12 cellular contexts compared by ENCODE assay signal in the genomic region with DNA sequence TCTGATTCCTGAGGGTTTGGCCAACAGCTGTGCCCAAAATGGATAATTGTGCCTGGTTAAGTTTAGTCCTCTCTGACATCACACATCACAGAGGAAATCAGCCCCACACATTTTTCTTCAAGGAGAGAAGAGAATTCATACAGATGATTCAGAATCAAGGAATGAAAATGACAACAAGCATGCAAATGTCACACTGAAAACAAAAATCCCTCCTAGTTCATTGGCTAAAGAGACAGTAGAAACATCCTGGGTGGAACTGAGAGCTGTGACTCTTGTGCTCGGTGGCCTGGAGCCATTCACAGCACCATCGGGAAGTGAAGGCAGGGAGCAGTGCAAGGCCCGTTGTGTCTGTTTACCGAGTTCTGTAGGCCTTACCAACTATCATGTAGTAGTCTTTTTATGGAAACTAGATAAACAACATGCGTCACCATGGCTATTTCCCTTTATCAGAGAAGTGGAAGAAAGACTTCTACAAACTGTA.
A peak's percentile ranks its signal among the peaks of the same experiment; 100 is the strongest.
DNase-seq lines count a peak whose midpoint lies in the region; ATAC-seq and TF ChIP-seq lines count a peak whose summit lies in the region.
"Had no signal": no experiment of that assay in that cellular context is flagged by ENCODE, and none has a peak within 500 bp of the region (broad histone marks: within the 10 kb centered on the region; RNA-seq: fewer than 3 reads in every experiment).

No MANE protein-coding gene starts in this region.

- H3K18ac ChIP-seq in neuronal stem cell (ENCODE audit: low read length): no peak overlapping the region

- no peaks in the 10 kb centered on the region for H3K27me3 ChIP-seq in neuronal stem cell (ENCODE audit: control insufficient read depth in 3 of 3, insufficient read depth in 3 of 3, low read depth in 1 of 3, low read length in 3 of 3)

- H3K4ac ChIP-seq in neuronal stem cell (ENCODE audit: low read length): no peak overlapping the region

- H2BK5ac ChIP-seq in neuronal stem cell (ENCODE audit: low read length): no peak overlapping the region

- DNase-seq in AG08395 (ENCODE audit: low spot score): peak; percentile 81
- DNase-seq in NCI-H226: peak; percentile 52
- DNase-seq in coronary artery (ENCODE audit: low spot score): peak; percentile 83
- no peak for DNase-seq in mesothelial cell of epicardium (ENCODE audit: low spot score in 2 of 2, unreplicated experiment in 2 of 2)
- DNase-seq in activated CD4-positive, alpha-beta T cell treated with anti-CD3 and anti-CD28 coated beads, Interleukin-2, amount 50 U/mL, for 1 hour: no peak
- no peak for DNase-seq in neuronal stem cell (ENCODE audit: low spot score)
- DNase-seq: activated B cell treated with CpG ODN at 0.5 μM for 24 hours; CD4-positive, CD25-positive, alpha-beta regulatory T cell; natural killer cell; NCI-H526 treated with DMSO at 0.1 percent for 48 hours had no signal

- H2BK15ac ChIP-seq in neuronal stem cell (ENCODE audit: low read length): no peak overlapping the region

- H3K27ac ChIP-seq in coronary artery (peak overlapping the region; percentile 68 to 85), neuronal stem cell (replicated peaks; ENCODE audit: low read length) (no peak overlapping the region)

- no peaks in the 10 kb centered on the region for H3K9me3 ChIP-seq in neuronal stem cell (replicated peaks in 1 of 2; ENCODE audit: control insufficient read depth in 2 of 2, insufficient read depth in 1 of 2, low read depth in 1 of 2, low read length in 2 of 2)

- no peak overlapping the region for H3K23ac ChIP-seq in neuronal stem cell (ENCODE audit: low read depth, low read length, poor library complexity)

- no peaks in the 10 kb centered on the region for H3K79me1 ChIP-seq in neuronal stem cell (ENCODE audit: low read depth, low read length)

- H3K27ac Mint-ChIP-seq in mesothelial cell of epicardium: peak overlapping the region; percentile 49
- H3K27ac Mint-ChIP-seq: activated B cell treated with CpG ODN at 0.5 μM for 24 hours; CD4-positive, CD25-positive, alpha-beta regulatory T cell; natural killer cell had no signal

- no peak overlapping the region for H2BK120ac ChIP-seq in neuronal stem cell (ENCODE audit: low read depth, low read length)

- peak overlapping the region; percentile 25 for H3K4me3 ChIP-seq in coronary artery
- no peak overlapping the region for H3K4me3 ChIP-seq in neuronal stem cell (ENCODE audit: low read length in 2 of 2)

- no peak overlapping the region for H4K91ac ChIP-seq in neuronal stem cell (ENCODE audit: low read depth, low read length, poor library complexity)

- no peak overlapping the region for H3K4me3 Mint-ChIP-seq in mesothelial cell of epicardium
- H3K4me3 Mint-ChIP-seq: activated B cell treated with CpG ODN at 0.5 μM for 24 hours; CD4-positive, CD25-positive, alpha-beta regulatory T cell; natural killer cell had no signal

- H3K27me3 Mint-ChIP-seq in mesothelial cell of epicardium (ENCODE audit: low read depth): no peaks in the 10 kb centered on the region
- H3K27me3 Mint-ChIP-seq: activated B cell treated with CpG ODN at 0.5 μM for 24 hours; CD4-positive, CD25-positive, alpha-beta regulatory T cell had no signal

- no peaks in the 10 kb centered on the region for H3K36me3 ChIP-seq in neuronal stem cell (replicated peaks in 1 of 2; ENCODE audit: control insufficient read depth in 2 of 2, insufficient read depth in 2 of 2, low read length in 2 of 2)

- H3K4me1 ChIP-seq in neuronal stem cell (ENCODE audit: control insufficient read depth in 2 of 2, insufficient read depth in 1 of 2, low read depth in 1 of 2, low read length in 2 of 2): no peaks in the 10 kb centered on the region

- no peak overlapping the region for H3K14ac ChIP-seq in neuronal stem cell (ENCODE audit: low read length)

- no peak overlapping the region for H3K4me2 ChIP-seq in neuronal stem cell (ENCODE audit: insufficient read depth, low read length, poor library complexity, severe bottlenecking)

- no CpG with 5 or more reads among the region's 5 CpGs for WGBS in neuronal stem cell (ENCODE audit: extremely low coverage in 2 of 2, insufficient read length in 2 of 2, insufficient replicate concordance in 1 of 2), 2 donors

- no peak overlapping the region for H2BK12ac ChIP-seq in neuronal stem cell (ENCODE audit: low read length)

- peaks cover 13% of the 10 kb centered on the region for H3K4me1 Mint-ChIP-seq in mesothelial cell of epicardium
- H3K4me1 Mint-ChIP-seq: activated B cell treated with CpG ODN at 0.5 μM for 24 hours; CD4-positive, CD25-positive, alpha-beta regulatory T cell; natural killer cell had no signal

- TF ChIP-seq CTCF in coronary artery (IDR thresholded peaks at IDR 0.05) (no peak), mesothelial cell of epicardium (IDR thresholded peaks at IDR 0.05; ENCODE audit: unreplicated experiment) (no peak)

- no peak overlapping the region for H2AK5ac ChIP-seq in neuronal stem cell (ENCODE audit: low read depth, low read length)

- no peak overlapping the region for H4K8ac ChIP-seq in neuronal stem cell (ENCODE audit: low read depth, low read length)

- ATAC-seq in GM19035 (IDR thresholded peaks at IDR 0.05; ENCODE audit: unreplicated experiment) (no peak), GM19463 (IDR thresholded peaks at IDR 0.05; ENCODE audit: unreplicated experiment) (no peak)
- ATAC-seq: natural killer cell had no signal

- no peaks in the 10 kb centered on the region for H3K36me3 Mint-ChIP-seq in mesothelial cell of epicardium
- H3K36me3 Mint-ChIP-seq: CD4-positive, CD25-positive, alpha-beta regulatory T cell; natural killer cell had no signal

- no peak overlapping the region for H3K9ac ChIP-seq in neuronal stem cell (ENCODE audit: low read depth, low read length, poor library complexity)

- no peak overlapping the region for H2AFZ ChIP-seq in neuronal stem cell (ENCODE audit: low read length)

- H3K9me3 Mint-ChIP-seq in mesothelial cell of epicardium: peaks cover 13% of the 10 kb centered on the region

Comparison
In these comparisons a context has a peak if more than half of its experiments do, and no peak if none do; other contexts are left out.
1. DNase-seq: peak in AG08395 (single experiment), NCI-H226 (single experiment) and coronary artery (single experiment); none in mesothelial cell of epicardium (0 of 2), activated CD4-positive, alpha-beta T cell treated with anti-CD3 and anti-CD28 coated beads, Interleukin-2, amount 50 U/mL, for 1 hour (single experiment) and neuronal stem cell (single experiment).